Comparison of ENCODE assay signal across 12 cellular contexts in genomic region chr2:234996467-234997270, GRCh38. TPM values are rescaled to one million over a fixed set of nuclear protein-coding genes. Genes with fewer than 3 reads are reported as not detected.
DNase-seq lines count a peak whose midpoint lies in the region; ATAC-seq, FAIRE-seq and TF ChIP-seq lines count a peak whose summit lies in the region.
"Had no signal": no experiment of that assay in that cellular context is flagged by ENCODE, and none has a peak within 500 bp of the region (broad histone marks: within the 10 kb centered on the region; RNA-seq: fewer than 3 reads in every experiment).

No MANE protein-coding gene starts in this region.

- no peak overlapping the region for H2AFZ ChIP-seq in fibroblast of lung (ENCODE audit: low read length)

- peaks cover 97% of the 10 kb centered on the region for H3K79me2 ChIP-seq in fibroblast of lung (ENCODE audit: control insufficient read depth, insufficient read depth, low read length)

- no peak overlapping the region for H3K9ac ChIP-seq in fibroblast of lung (ENCODE audit: insufficient read depth, low read length)

- intact Hi-C loops in pancreas (cut with DNase I) = loop anchor here in 1 of 3 donors (10.0 kb wide), 1 partner anchor 48 kb away; no protein-coding TSS in a partner anchor
- intact Hi-C loops in thyroid gland (cut with DNase I) = no loop called here

- H3K9me3 ChIP-seq in fibroblast of lung (ENCODE audit: control insufficient read depth, insufficient read depth, low read depth, low read length) (no peaks in the 10 kb centered on the region), pancreas (no peaks in the 10 kb centered on the region), thyroid gland (no peaks in the 10 kb centered on the region)

- TF ChIP-seq POLR2A in thyroid gland (IDR thresholded peaks at IDR 0.05) = no peak

- H3K4me2 ChIP-seq in fibroblast of lung (ENCODE audit: extremely low read depth, insufficient read depth, low read length) = no peak overlapping the region

- DNase-seq in ELF-1 (ENCODE audit: low read depth, low spot score) = peak; percentile 96
- peak; percentile 72 to 97 for DNase-seq in fibroblast of lung (ENCODE audit: low read depth in 2 of 2)
- peak in 1 of 6 donors; percentile 43 for DNase-seq in pancreas
- no peak for DNase-seq in NCI-H2081 (lab: John Stamatoyannopoulos, UW)
- no peak for DNase-seq in stimulated activated CD4-positive, alpha-beta T cell treated with anti-CD3 and anti-CD28 coated beads, Interleukin-4, amount 100 ng/mL, for 1 hour
- no peak for DNase-seq in thyroid gland
- DNase-seq: DMS79 treated with DMSO at 0.1 percent for 48 hours, NCI-H2171 had no signal

- H4K20me1 ChIP-seq in fibroblast of lung (ENCODE audit: control insufficient read depth, extremely low read depth, insufficient read depth, low read length) = peaks cover 3% of the 10 kb centered on the region

- H3K27me3 ChIP-seq in fibroblast of lung (ENCODE audit: control insufficient read depth, insufficient read depth, low read length) = no peaks in the 10 kb centered on the region
- no peaks in the 10 kb centered on the region for H3K27me3 ChIP-seq in pancreas
- no peaks in the 10 kb centered on the region for H3K27me3 ChIP-seq in thyroid gland

- no peak for FAIRE-seq in pancreas (lab: Jason Lieb, UNC)
- FAIRE-seq: GM19239 had no signal

- H3K36me3 ChIP-seq in fibroblast of lung (ENCODE audit: control insufficient read depth, insufficient read depth, low read length) = peaks cover 40% of the 10 kb centered on the region
- H3K36me3 ChIP-seq in pancreas = peaks cover 0 to 5% (median 0%) of the 10 kb centered on the region in 3 donors
- peaks cover 0 to 5% of the 10 kb centered on the region in 2 donors for H3K36me3 ChIP-seq in thyroid gland

- H3K4me3 ChIP-seq in fibroblast of lung (replicated peaks in 1 of 4; ENCODE audit: control extremely low read depth in 1 of 4, insufficient read depth in 1 of 4, low read depth in 3 of 4, low read length in 4 of 4) (no peak overlapping the region), pancreas (no peak overlapping the region), thyroid gland (replicated peaks in 1 of 3) (no peak overlapping the region)

- H3K4me1 ChIP-seq in fibroblast of lung (ENCODE audit: control insufficient read depth, extremely low read depth, insufficient read depth, low read length) = peaks cover 11% of the 10 kb centered on the region
- peaks cover 60 to 75% (median 63%) of the 10 kb centered on the region in 3 donors for H3K4me1 ChIP-seq in pancreas
- peaks cover 0 to 1% of the 10 kb centered on the region in 2 donors for H3K4me1 ChIP-seq in thyroid gland

- peak overlapping the region; percentile 50 for H3K27ac ChIP-seq in fibroblast of lung (ENCODE audit: insufficient read depth, low read length)
- peak overlapping the region; percentile 32 to 69 (median 57) for H3K27ac ChIP-seq in pancreas
- H3K27ac ChIP-seq in thyroid gland = no peak overlapping the region

- WGBS in pancreas, 2 donors = 74 to 80% methylated on average over 25 of the region's 25 CpGs
- 86 to 90% methylated on average over 21 to 25 of the region's 25 CpGs for WGBS in thyroid gland, 2 donors

- peak; percentile 87 for ATAC-seq in SK-N-SH treated with all-trans-retinoic acid at 6 μM for 48 hours
- ATAC-seq in pancreas = peak in 2 of 4 donors; percentile 3 to 4
- ATAC-seq in GM18498 (IDR thresholded peaks at IDR 0.05; ENCODE audit: unreplicated experiment) = no peak
- ATAC-seq: activated T-helper 17 cell treated with anti-CD3 and anti-CD28 coated beads, Interleukin-2, amount 50 U/mL, for 72 hours had no signal

- no peak for TF ChIP-seq CTCF in fibroblast of lung (conservative IDR thresholded peaks at IDR 0.05 in 1 of 2, IDR thresholded peaks at IDR 0.05 in 1 of 2; ENCODE audit: low read depth in 1 of 2, low read length in 2 of 2)
- no peak for TF ChIP-seq CTCF in pancreas (IDR thresholded peaks at IDR 0.05)
- no peak for TF ChIP-seq CTCF in thyroid gland (IDR thresholded peaks at IDR 0.05)

TF ChIP-seq in SK-N-SH treated with all-trans-retinoic acid at 6 μM for 48 hours, 23 proteins besides CTCF, POLR2A, EP300 and RAD21 (continues in another document):
- TF ChIP-seq, protein P1, sequence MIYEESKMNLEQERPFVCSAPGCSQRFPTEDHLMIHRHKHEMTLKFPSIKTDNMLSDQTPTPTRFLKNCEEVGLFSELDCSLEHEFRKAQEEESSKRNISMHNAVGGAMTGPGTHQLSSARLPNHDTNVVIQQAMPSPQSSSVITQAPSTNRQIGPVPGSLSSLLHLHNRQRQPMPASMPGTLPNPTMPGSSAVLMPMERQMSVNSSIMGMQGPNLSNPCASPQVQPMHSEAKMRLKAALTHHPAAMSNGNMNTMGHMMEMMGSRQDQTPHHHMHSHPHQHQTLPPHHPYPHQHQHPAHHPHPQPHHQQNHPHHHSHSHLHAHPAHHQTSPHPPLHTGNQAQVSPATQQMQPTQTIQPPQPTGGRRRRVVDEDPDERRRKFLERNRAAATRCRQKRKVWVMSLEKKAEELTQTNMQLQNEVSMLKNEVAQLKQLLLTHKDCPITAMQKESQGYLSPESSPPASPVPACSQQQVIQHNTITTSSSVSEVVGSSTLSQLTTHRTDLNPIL (CRISPR knock-in tag; IDR thresholded peaks at IDR 0.05; ENCODE audit: low read depth) = no peak
- TF ChIP-seq ZNF565 (CRISPR knock-in tag; conservative IDR thresholded peaks at IDR 0.05; ENCODE audit: low read depth) (0 out of 2 replicates have a peak, but pooled peaks have one; percentile 30), ZC3H10 (CRISPR knock-in tag; IDR thresholded peaks at IDR 0.05) (no peak), ZFP3 (CRISPR knock-in tag; IDR thresholded peaks at IDR 0.05) (0 out of 2 replicates have a peak, but pooled peaks have one; percentile 13), CSDC2 (CRISPR knock-in tag; IDR thresholded peaks at IDR 0.05) (peak; percentile 85; the same call in 1 of the 2 replicates), ARNTL (CRISPR knock-in tag; IDR thresholded peaks at IDR 0.05; ENCODE audit: borderline replicate concordance, low read depth) (no peak), GLIS3 (CRISPR knock-in tag; IDR thresholded peaks at IDR 0.05) (no peak), OSR1 (CRISPR knock-in tag; IDR thresholded peaks at IDR 0.05) (no peak), TCF4 (CRISPR knock-in tag; IDR thresholded peaks at IDR 0.05; ENCODE audit: borderline replicate concordance) (no peak), ISL1 (CRISPR knock-in tag; IDR thresholded peaks at IDR 0.05) (peak; percentile 50)
- TF ChIP-seq, protein P2, sequence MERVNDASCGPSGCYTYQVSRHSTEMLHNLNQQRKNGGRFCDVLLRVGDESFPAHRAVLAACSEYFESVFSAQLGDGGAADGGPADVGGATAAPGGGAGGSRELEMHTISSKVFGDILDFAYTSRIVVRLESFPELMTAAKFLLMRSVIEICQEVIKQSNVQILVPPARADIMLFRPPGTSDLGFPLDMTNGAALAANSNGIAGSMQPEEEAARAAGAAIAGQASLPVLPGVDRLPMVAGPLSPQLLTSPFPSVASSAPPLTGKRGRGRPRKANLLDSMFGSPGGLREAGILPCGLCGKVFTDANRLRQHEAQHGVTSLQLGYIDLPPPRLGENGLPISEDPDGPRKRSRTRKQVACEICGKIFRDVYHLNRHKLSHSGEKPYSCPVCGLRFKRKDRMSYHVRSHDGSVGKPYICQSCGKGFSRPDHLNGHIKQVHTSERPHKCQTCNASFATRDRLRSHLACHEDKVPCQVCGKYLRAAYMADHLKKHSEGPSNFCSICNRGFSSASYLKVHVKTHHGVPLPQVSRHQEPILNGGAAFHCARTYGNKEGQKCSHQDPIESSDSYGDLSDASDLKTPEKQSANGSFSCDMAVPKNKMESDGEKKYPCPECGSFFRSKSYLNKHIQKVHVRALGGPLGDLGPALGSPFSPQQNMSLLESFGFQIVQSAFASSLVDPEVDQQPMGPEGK (CRISPR knock-in tag; IDR thresholded peaks at IDR 0.05; ENCODE audit: borderline replicate concordance) = peak; percentile 60; the same call in 1 of the 2 replicates
- TF ChIP-seq, protein P3, sequence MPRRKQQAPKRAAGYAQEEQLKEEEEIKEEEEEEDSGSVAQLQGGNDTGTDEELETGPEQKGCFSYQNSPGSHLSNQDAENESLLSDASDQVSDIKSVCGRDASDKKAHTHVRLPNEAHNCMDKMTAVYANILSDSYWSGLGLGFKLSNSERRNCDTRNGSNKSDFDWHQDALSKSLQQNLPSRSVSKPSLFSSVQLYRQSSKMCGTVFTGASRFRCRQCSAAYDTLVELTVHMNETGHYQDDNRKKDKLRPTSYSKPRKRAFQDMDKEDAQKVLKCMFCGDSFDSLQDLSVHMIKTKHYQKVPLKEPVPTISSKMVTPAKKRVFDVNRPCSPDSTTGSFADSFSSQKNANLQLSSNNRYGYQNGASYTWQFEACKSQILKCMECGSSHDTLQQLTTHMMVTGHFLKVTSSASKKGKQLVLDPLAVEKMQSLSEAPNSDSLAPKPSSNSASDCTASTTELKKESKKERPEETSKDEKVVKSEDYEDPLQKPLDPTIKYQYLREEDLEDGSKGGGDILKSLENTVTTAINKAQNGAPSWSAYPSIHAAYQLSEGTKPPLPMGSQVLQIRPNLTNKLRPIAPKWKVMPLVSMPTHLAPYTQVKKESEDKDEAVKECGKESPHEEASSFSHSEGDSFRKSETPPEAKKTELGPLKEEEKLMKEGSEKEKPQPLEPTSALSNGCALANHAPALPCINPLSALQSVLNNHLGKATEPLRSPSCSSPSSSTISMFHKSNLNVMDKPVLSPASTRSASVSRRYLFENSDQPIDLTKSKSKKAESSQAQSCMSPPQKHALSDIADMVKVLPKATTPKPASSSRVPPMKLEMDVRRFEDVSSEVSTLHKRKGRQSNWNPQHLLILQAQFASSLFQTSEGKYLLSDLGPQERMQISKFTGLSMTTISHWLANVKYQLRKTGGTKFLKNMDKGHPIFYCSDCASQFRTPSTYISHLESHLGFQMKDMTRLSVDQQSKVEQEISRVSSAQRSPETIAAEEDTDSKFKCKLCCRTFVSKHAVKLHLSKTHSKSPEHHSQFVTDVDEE (CRISPR knock-in tag; IDR thresholded peaks at IDR 0.05) = no peak

RNA-seq across cellular contexts. Expression of gene SH3BP4, which starts 44.9 kb away (rescaled TPM):
- total RNA-seq in fibroblast of lung (36.5 and 74.8 TPM in 2 replicates), pancreas (10 to 100 TPM; 61.6 to 99.7 (median 64.0) TPM), thyroid gland (10 to 100 TPM; 36.9 to 64.6 (median 47.9) TPM)
- polyA plus RNA-seq in fibroblast of lung (86.6 and 150 TPM in 2 replicates), pancreas (10 to 100 TPM; 20.5 to 22.1 TPM)
- 68.3 and 92.3 TPM in 2 replicates for polyA plus RNA-seq in fibroblast of lung (2012)
- polyA minus RNA-seq in fibroblast of lung (ENCODE audit: low replicate concordance) = 287 and 396 TPM in 2 replicates
- total RNA-seq: activated T-helper 17 cell treated with anti-CD3 and anti-CD28 coated beads, Interleukin-2, amount 50 U/mL, for 72 hours had no signal

Comparison
In these comparisons a context has a peak if more than half of its experiments do, and no peak if none do; other contexts are left out.
1. DNase-seq: peak in ELF-1 (single experiment) and fibroblast of lung (2 of 2); none in NCI-H2081 (0 of 2), stimulated activated CD4-positive, alpha-beta T cell treated with anti-CD3 and anti-CD28 coated beads, Interleukin-4, amount 100 ng/mL, for 1 hour (single experiment) and thyroid gland (0 of 2).
2. H3K27ac ChIP-seq: peak in fibroblast of lung (single experiment) and pancreas (4 of 4); none in thyroid gland (0 of 3).